Comparison of ENCODE assay signal across 11 cellular contexts in the genomic region with DNA sequence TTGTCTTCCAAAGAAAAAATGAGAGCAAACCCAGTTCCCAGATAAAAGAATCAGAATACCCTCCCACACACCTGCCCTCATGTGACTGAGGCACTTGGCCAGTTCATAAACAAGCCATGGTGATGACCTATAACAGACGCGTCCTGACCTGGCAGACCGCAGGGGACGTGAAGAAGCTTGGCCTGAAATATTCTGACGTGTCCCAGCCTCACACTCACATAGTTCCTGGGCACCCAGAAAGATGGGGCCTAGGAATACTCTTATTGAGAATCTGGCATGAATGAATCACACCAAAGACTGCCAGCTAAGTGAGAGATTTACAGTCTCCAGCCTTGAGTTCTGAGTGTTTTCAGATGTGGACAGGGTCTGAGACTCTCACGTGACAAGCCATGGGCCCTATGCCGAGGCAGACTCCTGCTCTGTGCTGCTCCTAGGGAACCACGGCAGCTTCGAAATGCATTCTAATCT. TPM values are rescaled to one million over a fixed set of nuclear protein-coding genes. Genes with fewer than 3 reads are reported as not detected.
DNase-seq lines count a peak whose midpoint lies in the region; ATAC-seq, FAIRE-seq and TF ChIP-seq lines count a peak whose summit lies in the region.
"Had no signal": no experiment of that assay in that cellular context is flagged by ENCODE, and none has a peak within 500 bp of the region (broad histone marks: within the 10 kb centered on the region; RNA-seq: fewer than 3 reads in every experiment).

No MANE protein-coding gene starts in this region.

- H3K4me3 Mint-ChIP-seq in astrocyte (ENCODE audit: unreplicated experiment), result no peak overlapping the region

- intact Hi-C loops in heart left ventricle (cut with DNase I), result loop anchor here in 1 of 10 donors (5.0 kb wide), 1 partner anchor 42 kb away; no protein-coding TSS in a partner anchor
- intact Hi-C loops in posterior vena cava (cut with DNase I), result no loop called here

- H3K27ac ChIP-seq in astrocyte (ENCODE audit: low read depth, low read length), result peak overlapping the region; percentile 70
- peak overlapping the region; percentile 36 to 85 (median 76) for H3K27ac ChIP-seq in heart left ventricle
- H3K27ac ChIP-seq: SJSA1 had no signal

- TF ChIP-seq CTCF in astrocyte (IDR thresholded peaks at IDR 0.05; ENCODE audit: insufficient read depth, low read depth, low read length) (no peak), heart left ventricle (IDR thresholded peaks at IDR 0.05) (no peak)

- peaks cover 4% of the 10 kb centered on the region for H3K9me3 Mint-ChIP-seq in astrocyte (ENCODE audit: unreplicated experiment)

- peak; percentile 43 for FAIRE-seq in astrocyte (lab: Jason Lieb, UNC)

- 31 to 52% (median 39%) methylated on average over 9 of the region's 9 CpGs for WGBS in heart left ventricle, 4 donors

- H3K4me2 ChIP-seq in astrocyte (ENCODE audit: low read length), result peak overlapping the region; percentile 35

- DNase-seq in G401 (ENCODE audit: low spot score) (peak; percentile 10), astrocyte (ENCODE audit: low read depth) (peak; percentile 95), heart left ventricle (peak; percentile 46 to 78 (median 61)), posterior vena cava (ENCODE audit: low spot score) (peak; percentile 86), HT-29 (ENCODE audit: low spot score) (no peak), middle frontal gyrus (ENCODE audit: extremely low spot score, low spot score) (no peak)
- DNase-seq: dermis blood vessel endothelial cell, DMS79 treated with DMSO at 0.1 percent for 48 hours had no signal

- peak overlapping the region; percentile 22 for H3K27ac Mint-ChIP-seq in astrocyte (ENCODE audit: unreplicated experiment)

- H3K4me1 ChIP-seq in astrocyte (ENCODE audit: insufficient read depth, low read length) (peaks cover 22% of the 10 kb centered on the region), heart left ventricle (peaks cover 0 to 32% (median 19%) of the 10 kb centered on the region in 12 donors)

- in situ Hi-C loops in G401 (cut with HindIII; ENCODE audit: low sequenced_read_pairs), result no loop called here

- no peak overlapping the region for H2AFZ ChIP-seq in astrocyte (ENCODE audit: low read depth, low read length)

- peak overlapping the region; percentile 55 for H3K9ac ChIP-seq in astrocyte (ENCODE audit: low read length)

- no peaks in the 10 kb centered on the region for H4K20me1 ChIP-seq in astrocyte (ENCODE audit: insufficient read depth, low read length)

- H3K27me3 Mint-ChIP-seq in astrocyte (ENCODE audit: low read depth, unreplicated experiment), result no peaks in the 10 kb centered on the region

- H3K27me3 ChIP-seq in astrocyte (ENCODE audit: insufficient read depth, low read length) (no peaks in the 10 kb centered on the region), heart left ventricle (no peaks in the 10 kb centered on the region)
- H3K27me3 ChIP-seq: SJSA1 had no signal

- H3K4me1 Mint-ChIP-seq in astrocyte (ENCODE audit: low read depth, unreplicated experiment), result peaks cover 29% of the 10 kb centered on the region

- H3K36me3 ChIP-seq in astrocyte (ENCODE audit: insufficient read depth, low read length) (no peaks in the 10 kb centered on the region), heart left ventricle (no peaks in the 10 kb centered on the region)
- H3K36me3 ChIP-seq: SJSA1 had no signal

- no peaks in the 10 kb centered on the region for H3K79me2 ChIP-seq in astrocyte (ENCODE audit: insufficient read depth, low read length)

- H3K4me3 ChIP-seq in astrocyte (ENCODE audit: insufficient read depth, low read depth, low read length), result no peak overlapping the region
- no peak overlapping the region for H3K4me3 ChIP-seq in heart left ventricle
- H3K4me3 ChIP-seq: SJSA1 had no signal

- TF ChIP-seq POLR2A in heart left ventricle (IDR thresholded peaks at IDR 0.05), result no peak

- H3K9me3 ChIP-seq in astrocyte (ENCODE audit: insufficient read depth, low read depth, low read length), result no peaks in the 10 kb centered on the region
- H3K9me3 ChIP-seq in heart left ventricle, result no peaks in the 10 kb centered on the region
- H3K9me3 ChIP-seq: SJSA1 had no signal

- no peaks in the 10 kb centered on the region for H3K36me3 Mint-ChIP-seq in astrocyte (ENCODE audit: low read depth, unreplicated experiment)

- peak; percentile 73 to 84 (median 78) for ATAC-seq in heart left ventricle
- no peak for ATAC-seq in HG02852 (IDR thresholded peaks at IDR 0.05; ENCODE audit: unreplicated experiment)
- ATAC-seq in GM21717 (IDR thresholded peaks at IDR 0.05; ENCODE audit: unreplicated experiment), result no peak

RNA-seq across cellular contexts. Expression of a gene that starts 17.2 kb away (rescaled TPM):
- 20.4 and 29.1 TPM in 2 replicates for total RNA-seq in G401 (2014; rRNA removed; shearing (Covaris generic))
- total RNA-seq in astrocyte, result 20.3 and 22.1 TPM in 2 replicates
- 10 to 100 TPM; 18.3 to 39.1 (median 29.2) TPM for total RNA-seq in heart left ventricle
- 10 to 100 TPM in 1 of 2 donors, 1 to 10 TPM in 1; 9.2 to 16.2 TPM for polyA plus RNA-seq in heart left ventricle
- total RNA-seq in posterior vena cava, result 10 to 100 TPM; 34.3 to 45.4 TPM
- 12.6 and 16.1 TPM in 2 replicates for total RNA-seq in HT-29 (2014; rRNA removed; shearing (Covaris generic))

Comparison
In these comparisons a context has a peak if more than half of its experiments do, and no peak if none do; other contexts are left out.
1. DNase-seq: peak in G401 (single experiment), astrocyte (single experiment), heart left ventricle (5 of 5) and posterior vena cava (single experiment); none in HT-29 (single experiment) and middle frontal gyrus (single experiment).
2. ATAC-seq: peak in heart left ventricle (4 of 4); none in HG02852 (single experiment) and GM21717 (single experiment).